ENCODE assay signal across 27 cellular contexts in genomic region chr11:4645974-4646373, GRCh38. TPM values are rescaled to one million over a fixed set of nuclear protein-coding genes. Genes with fewer than 3 reads are reported as not detected.
A peak's percentile ranks its signal among the peaks of the same experiment; 100 is the strongest.
DNase-seq lines count a peak whose midpoint lies in the region; ATAC-seq and TF ChIP-seq lines count a peak whose summit lies in the region.
"Had no signal": no experiment of that assay in that cellular context is flagged by ENCODE, and none has a peak within 500 bp of the region (broad histone marks: within the 10 kb centered on the region; RNA-seq: fewer than 3 reads in every experiment).

No MANE protein-coding gene starts in this region.

- in situ Hi-C loops in gastrocnemius medialis (cut with MboI; ENCODE audit: low sequenced_read_pairs in 4 of 4) = loop anchor here in 2 of 4 donors (25.0 kb wide), 3 partner anchors 341 to 1166 kb away; partner anchors contain the start of genes OR51L1 (in 1 of the 2) and OR52N2 (in 1 of the 2)
- in situ Hi-C loops in transverse colon (cut with MboI; ENCODE audit: low pct_ligation_motif_present in 1 of 4, low pct_unique_long_range_greater_than_20kb in 1 of 4, low sequenced_read_pairs in 3 of 4) = loop anchor here (25.0 kb wide), 2 partner anchors 191 to 366 kb away; partner anchors contain the start of gene OR51S1 (in 1 of the 4)

- intact Hi-C loops in left ventricle myocardium superior (cut with micrococcal nuclease) = no loop called here
- intact Hi-C loops in gastrocnemius medialis (cut with DNase I; ENCODE audit: low total_unique reads) = no loop called here
- intact Hi-C loops in transverse colon (cut with DNase I; ENCODE audit: low total_unique reads) = no loop called here

- H3K4me1 ChIP-seq in gastrocnemius medialis (peaks cover 15% of the 10 kb centered on the region in 2 donors), transverse colon (no peaks in the 10 kb centered on the region)
- H3K4me1 ChIP-seq: BE2C, HAP-1 had no signal

- H3K27me3 ChIP-seq in gastrocnemius medialis = no peaks in the 10 kb centered on the region
- no peaks in the 10 kb centered on the region for H3K27me3 ChIP-seq in transverse colon
- H3K27me3 ChIP-seq: BE2C, MG63 had no signal

- H3K9me3 ChIP-seq in gastrocnemius medialis (no peaks in the 10 kb centered on the region), transverse colon (no peaks in the 10 kb centered on the region)
- H3K9me3 ChIP-seq: BE2C, HAP-1, MG63 had no signal

- peak overlapping the region in 1 of 4 donors; percentile 44 for H3K4me3 ChIP-seq in gastrocnemius medialis
- H3K4me3 ChIP-seq in transverse colon = no peak overlapping the region
- H3K4me3 ChIP-seq: GM23338, HAP-1, MG63, PC-9 had no signal

- DNase-seq in NCI-H748 (lab: John Stamatoyannopoulos, UW; ENCODE audit: unreplicated experiment) = peak; percentile 17
- DNase-seq in NCI-H748 treated with DMSO at 0.1 percent for 48 hours (lab: John Stamatoyannopoulos, UW) = no peak
- peak; percentile 64 for DNase-seq in left ventricle myocardium superior
- no peak for DNase-seq in gastrocnemius medialis
- DNase-seq in transverse colon = no peak
- DNase-seq in NCI-H1436 treated with DMSO at 0.1 percent for 48 hours (lab: John Stamatoyannopoulos, UW) = no peak
- no peak for DNase-seq in COLO829 (ENCODE audit: low spot score)
- DNase-seq: BE2C; Calu3; CD8-positive, alpha-beta memory T cell; DMS153; DND-41; HFFc6; KG1; MG63; NCI-H1105 treated with DMSO at 0.1 percent for 48 hours; NCI-H2029; NCI-H446; NCI-H524 treated with DMSO at 0.1 percent for 48 hours; PC-9; SHP77 had no signal

- H3K27ac ChIP-seq in gastrocnemius medialis (peak overlapping the region in 3 of 4 donors; percentile 18 to 43 (median 20)), transverse colon (peak overlapping the region; percentile 3 to 57 (median 32))
- H3K27ac ChIP-seq: 22Rv1, PC-9 had no signal

- ATAC-seq in left ventricle myocardium superior (peak; percentile 93), gastrocnemius medialis (no peak), GM21528 (IDR thresholded peaks at IDR 0.05; ENCODE audit: low FRiP score, unreplicated experiment) (no peak)
- ATAC-seq: GM23338 had no signal

- TF ChIP-seq CTCF in gastrocnemius medialis (IDR thresholded peaks at IDR 0.05 in 4 of 5, conservative IDR thresholded peaks at IDR 0.05 in 1 of 5) (no peak), transverse colon (IDR thresholded peaks at IDR 0.05) (no peak)

- WGBS in transverse colon (ENCODE audit: low coverage in 1 of 2), 2 donors = 58% methylated on average over 2 of the region's 2 CpGs; no CpG with 5 or more reads in 1 of the 2 donors

- no peak for TF ChIP-seq POLR2A in gastrocnemius medialis (IDR thresholded peaks at IDR 0.05)
- TF ChIP-seq POLR2A in transverse colon (IDR thresholded peaks at IDR 0.05) = no peak

- H3K36me3 ChIP-seq in gastrocnemius medialis = no peaks in the 10 kb centered on the region
- H3K36me3 ChIP-seq in transverse colon = no peaks in the 10 kb centered on the region
- H3K36me3 ChIP-seq: BE2C, HAP-1, MG63 had no signal

- TF ChIP-seq EP300 in transverse colon (IDR thresholded peaks at IDR 0.05; ENCODE audit: low read depth) = no peak

RNA-seq across cellular contexts. Expression of gene OR51E1, which starts 2.2 kb away (rescaled TPM):
- total RNA-seq in left ventricle myocardium superior (1.8 TPM), gastrocnemius medialis (1 to 10 TPM in 1 of 4 donors, under 1 TPM in 3; 0.12 to 1.2 (median 0.25) TPM), transverse colon (under 1 TPM in 2 of 4 donors, not detected in 2; 0.16 to 0.27 TPM)
- total RNA-seq: Calu3; CD8-positive, alpha-beta memory T cell; GM23338; HFFc6; PC-9; RPMI7951; SK-MEL-5 had no signal

RNA-seq across cellular contexts. Expression of gene OR51D1, which starts 8.7 kb away (rescaled TPM):
- total RNA-seq in left ventricle myocardium superior (not detected), gastrocnemius medialis (not detected), transverse colon (not detected)
- total RNA-seq: Calu3; CD8-positive, alpha-beta memory T cell; GM23338; HFFc6; PC-9; RPMI7951; SK-MEL-5 had no signal

RNA-seq across cellular contexts. Expression of gene TRIM68, which starts 37.9 kb away (rescaled TPM):
- total RNA-seq in left ventricle myocardium superior (10.6 TPM), gastrocnemius medialis (1 to 10 TPM; 5.8 to 6.3 (median 6.0) TPM), transverse colon (10 to 100 TPM; 12.1 to 30.2 (median 19.9) TPM)

RNA-seq across cellular contexts. Expression of gene OR51E2, which starts 51.7 kb away (rescaled TPM):
- total RNA-seq in left ventricle myocardium superior (not detected), gastrocnemius medialis (under 1 TPM in 1 of 4 donors, not detected in 3; 0.24 TPM), transverse colon (10 to 100 TPM in 1 of 4 donors, 1 to 10 TPM in 2, under 1 TPM in 1; 0.37 to 10.3 (median 2.0) TPM)
- total RNA-seq: Calu3; CD8-positive, alpha-beta memory T cell; GM23338; PC-9; RPMI7951; SK-MEL-5 had no signal

RNA-seq across cellular contexts. Expression of gene OR52I1, which starts 52.1 kb away (rescaled TPM):
- total RNA-seq in left ventricle myocardium superior = not detected
- not detected for total RNA-seq in gastrocnemius medialis
- total RNA-seq in transverse colon = not detected
- total RNA-seq: Calu3; CD8-positive, alpha-beta memory T cell; GM23338; HFFc6; RPMI7951; SK-MEL-5 had no signal

Comparison
In these comparisons a context has a peak if more than half of its experiments do, and no peak if none do; other contexts are left out.
1. DNase-seq: peak in NCI-H748 (single experiment) and left ventricle myocardium superior (single experiment); none in NCI-H748 treated with DMSO at 0.1 percent for 48 hours (single experiment), gastrocnemius medialis (0 of 2), transverse colon (single experiment), NCI-H1436 treated with DMSO at 0.1 percent for 48 hours (single experiment) and COLO829 (single experiment).